Comparison of ENCODE assay signal across 2 cellular contexts in genomic region chr13:54687173-54687572, GRCh38.
TF ChIP-seq lines count a peak whose summit lies in the region.

No MANE protein-coding gene starts in this region.

TF ChIP-seq in liver, 16 proteins besides CTCF, POLR2A, EP300 and RAD21 (continued from another document):
- no peak for TF ChIP-seq REST (IDR thresholded peaks at IDR 0.05)
- TF ChIP-seq FOXA2 (IDR thresholded peaks at IDR 0.05), result no peak
- TF ChIP-seq EGR1 (IDR thresholded peaks at IDR 0.05; ENCODE audit: low read depth in 2 of 2), result no peak
- no peak for TF ChIP-seq NR2F2 (IDR thresholded peaks at IDR 0.05)
- no peak for TF ChIP-seq HNF4G (IDR thresholded peaks at IDR 0.05)
- TF ChIP-seq, protein P1, sequence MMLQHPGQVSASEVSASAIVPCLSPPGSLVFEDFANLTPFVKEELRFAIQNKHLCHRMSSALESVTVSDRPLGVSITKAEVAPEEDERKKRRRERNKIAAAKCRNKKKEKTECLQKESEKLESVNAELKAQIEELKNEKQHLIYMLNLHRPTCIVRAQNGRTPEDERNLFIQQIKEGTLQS (IDR thresholded peaks at IDR 0.05), result no peak
- TF ChIP-seq TAF1 (conservative IDR thresholded peaks at IDR 0.05), result no peak
- TF ChIP-seq JUND (IDR thresholded peaks at IDR 0.05), result peak in 1 of 2 donors; percentile 30
- TF ChIP-seq, protein P2, sequence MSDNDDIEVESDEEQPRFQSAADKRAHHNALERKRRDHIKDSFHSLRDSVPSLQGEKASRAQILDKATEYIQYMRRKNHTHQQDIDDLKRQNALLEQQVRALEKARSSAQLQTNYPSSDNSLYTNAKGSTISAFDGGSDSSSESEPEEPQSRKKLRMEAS (IDR thresholded peaks at IDR 0.05), result no peak
- TF ChIP-seq GABPA (IDR thresholded peaks at IDR 0.05 in 1 of 2, conservative IDR thresholded peaks at IDR 0.05 in 1 of 2), result no peak
- peak in 1 of 2 donors; percentile 29 for TF ChIP-seq HNF4A (conservative IDR thresholded peaks at IDR 0.05)
- TF ChIP-seq RXRA (IDR thresholded peaks at IDR 0.05), result no peak
- TF ChIP-seq YY1 (IDR thresholded peaks at IDR 0.05), result peak; percentile 49
- no peak for TF ChIP-seq SP1 (IDR thresholded peaks at IDR 0.05)

TF ChIP-seq in HepG2, 621 proteins besides CTCF, POLR2A, EP300 and RAD21 (continued from another document):
- TF ChIP-seq ZNF281 (CRISPR knock-in tag; IDR thresholded peaks at IDR 0.05; ENCODE audit: borderline replicate concordance), result no peak
- TF ChIP-seq, protein P3, sequence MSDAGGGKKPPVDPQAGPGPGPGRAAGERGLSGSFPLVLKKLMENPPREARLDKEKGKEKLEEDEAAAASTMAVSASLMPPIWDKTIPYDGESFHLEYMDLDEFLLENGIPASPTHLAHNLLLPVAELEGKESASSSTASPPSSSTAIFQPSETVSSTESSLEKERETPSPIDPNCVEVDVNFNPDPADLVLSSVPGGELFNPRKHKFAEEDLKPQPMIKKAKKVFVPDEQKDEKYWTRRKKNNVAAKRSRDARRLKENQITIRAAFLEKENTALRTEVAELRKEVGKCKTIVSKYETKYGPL (CRISPR knock-in tag; IDR thresholded peaks at IDR 0.05), result no peak
- TF ChIP-seq HES4 (CRISPR knock-in tag; IDR thresholded peaks at IDR 0.05; ENCODE audit: borderline replicate concordance), result no peak
- no peak for TF ChIP-seq GLI4 (CRISPR knock-in tag; IDR thresholded peaks at IDR 0.05; ENCODE audit: borderline replicate concordance)
- no peak for TF ChIP-seq MAFG (CRISPR knock-in tag; IDR thresholded peaks at IDR 0.05)
- no peak for TF ChIP-seq PAXIP1 (CRISPR knock-in tag; conservative IDR thresholded peaks at IDR 0.05)
- TF ChIP-seq, protein P4, sequence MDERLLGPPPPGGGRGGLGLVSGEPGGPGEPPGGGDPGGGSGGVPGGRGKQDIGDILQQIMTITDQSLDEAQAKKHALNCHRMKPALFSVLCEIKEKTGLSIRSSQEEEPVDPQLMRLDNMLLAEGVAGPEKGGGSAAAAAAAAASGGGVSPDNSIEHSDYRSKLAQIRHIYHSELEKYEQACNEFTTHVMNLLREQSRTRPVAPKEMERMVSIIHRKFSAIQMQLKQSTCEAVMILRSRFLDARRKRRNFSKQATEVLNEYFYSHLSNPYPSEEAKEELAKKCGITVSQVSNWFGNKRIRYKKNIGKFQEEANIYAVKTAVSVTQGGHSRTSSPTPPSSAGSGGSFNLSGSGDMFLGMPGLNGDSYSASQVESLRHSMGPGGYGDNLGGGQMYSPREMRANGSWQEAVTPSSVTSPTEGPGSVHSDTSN (CRISPR knock-in tag; IDR thresholded peaks at IDR 0.05), result no peak
- TF ChIP-seq, protein P5, sequence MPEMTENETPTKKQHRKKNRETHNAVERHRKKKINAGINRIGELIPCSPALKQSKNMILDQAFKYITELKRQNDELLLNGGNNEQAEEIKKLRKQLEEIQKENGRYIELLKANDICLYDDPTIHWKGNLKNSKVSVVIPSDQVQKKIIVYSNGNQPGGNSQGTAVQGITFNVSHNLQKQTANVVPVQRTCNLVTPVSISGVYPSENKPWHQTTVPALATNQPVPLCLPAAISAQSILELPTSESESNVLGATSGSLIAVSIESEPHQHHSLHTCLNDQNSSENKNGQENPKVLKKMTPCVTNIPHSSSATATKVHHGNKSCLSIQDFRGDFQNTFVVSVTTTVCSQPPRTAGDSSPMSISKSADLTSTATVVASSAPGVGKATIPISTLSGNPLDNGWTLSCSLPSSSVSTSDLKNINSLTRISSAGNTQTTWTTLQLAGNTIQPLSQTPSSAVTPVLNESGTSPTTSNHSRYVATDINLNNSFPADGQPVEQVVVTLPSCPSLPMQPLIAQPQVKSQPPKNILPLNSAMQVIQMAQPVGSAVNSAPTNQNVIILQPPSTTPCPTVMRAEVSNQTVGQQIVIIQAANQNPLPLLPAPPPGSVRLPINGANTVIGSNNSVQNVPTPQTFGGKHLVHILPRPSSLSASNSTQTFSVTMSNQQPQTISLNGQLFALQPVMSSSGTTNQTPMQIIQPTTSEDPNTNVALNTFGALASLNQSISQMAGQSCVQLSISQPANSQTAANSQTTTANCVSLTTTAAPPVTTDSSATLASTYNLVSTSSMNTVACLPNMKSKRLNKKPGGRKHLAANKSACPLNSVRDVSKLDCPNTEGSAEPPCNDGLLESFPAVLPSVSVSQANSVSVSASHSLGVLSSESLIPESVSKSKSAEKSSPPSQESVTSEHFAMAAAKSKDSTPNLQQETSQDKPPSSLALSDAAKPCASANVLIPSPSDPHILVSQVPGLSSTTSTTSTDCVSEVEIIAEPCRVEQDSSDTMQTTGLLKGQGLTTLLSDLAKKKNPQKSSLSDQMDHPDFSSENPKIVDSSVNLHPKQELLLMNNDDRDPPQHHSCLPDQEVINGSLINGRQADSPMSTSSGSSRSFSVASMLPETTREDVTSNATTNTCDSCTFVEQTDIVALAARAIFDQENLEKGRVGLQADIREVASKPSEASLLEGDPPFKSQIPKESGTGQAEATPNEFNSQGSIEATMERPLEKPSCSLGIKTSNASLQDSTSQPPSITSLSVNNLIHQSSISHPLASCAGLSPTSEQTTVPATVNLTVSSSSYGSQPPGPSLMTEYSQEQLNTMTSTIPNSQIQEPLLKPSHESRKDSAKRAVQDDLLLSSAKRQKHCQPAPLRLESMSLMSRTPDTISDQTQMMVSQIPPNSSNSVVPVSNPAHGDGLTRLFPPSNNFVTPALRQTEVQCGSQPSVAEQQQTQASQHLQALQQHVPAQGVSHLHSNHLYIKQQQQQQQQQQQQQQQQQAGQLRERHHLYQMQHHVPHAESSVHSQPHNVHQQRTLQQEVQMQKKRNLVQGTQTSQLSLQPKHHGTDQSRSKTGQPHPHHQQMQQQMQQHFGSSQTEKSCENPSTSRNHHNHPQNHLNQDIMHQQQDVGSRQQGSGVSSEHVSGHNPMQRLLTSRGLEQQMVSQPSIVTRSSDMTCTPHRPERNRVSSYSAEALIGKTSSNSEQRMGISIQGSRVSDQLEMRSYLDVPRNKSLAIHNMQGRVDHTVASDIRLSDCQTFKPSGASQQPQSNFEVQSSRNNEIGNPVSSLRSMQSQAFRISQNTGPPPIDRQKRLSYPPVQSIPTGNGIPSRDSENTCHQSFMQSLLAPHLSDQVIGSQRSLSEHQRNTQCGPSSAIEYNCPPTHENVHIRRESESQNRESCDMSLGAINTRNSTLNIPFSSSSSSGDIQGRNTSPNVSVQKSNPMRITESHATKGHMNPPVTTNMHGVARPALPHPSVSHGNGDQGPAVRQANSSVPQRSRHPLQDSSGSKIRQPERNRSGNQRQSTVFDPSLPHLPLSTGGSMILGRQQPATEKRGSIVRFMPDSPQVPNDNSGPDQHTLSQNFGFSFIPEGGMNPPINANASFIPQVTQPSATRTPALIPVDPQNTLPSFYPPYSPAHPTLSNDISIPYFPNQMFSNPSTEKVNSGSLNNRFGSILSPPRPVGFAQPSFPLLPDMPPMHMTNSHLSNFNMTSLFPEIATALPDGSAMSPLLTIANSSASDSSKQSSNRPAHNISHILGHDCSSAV (CRISPR knock-in tag; IDR thresholded peaks at IDR 0.05; ENCODE audit: borderline replicate concordance), result no peak
- no peak for TF ChIP-seq ZNF326 (CRISPR knock-in tag; IDR thresholded peaks at IDR 0.05; ENCODE audit: borderline replicate concordance)
- TF ChIP-seq HNRNPUL1 (IDR thresholded peaks at IDR 0.05; ENCODE audit: low read depth, low read length), result no peak
- TF ChIP-seq ZNF207 (IDR thresholded peaks at IDR 0.05; ENCODE audit: borderline replicate concordance), result no peak
- TF ChIP-seq NFIB (CRISPR knock-in tag; IDR thresholded peaks at IDR 0.05; ENCODE audit: borderline replicate concordance), result no peak
- TF ChIP-seq ASH2L (IDR thresholded peaks at IDR 0.05; ENCODE audit: insufficient read length, low read depth, low read length), result no peak
